Comparison of ENCODE assay signal across 22 cellular contexts in the genomic region with DNA sequence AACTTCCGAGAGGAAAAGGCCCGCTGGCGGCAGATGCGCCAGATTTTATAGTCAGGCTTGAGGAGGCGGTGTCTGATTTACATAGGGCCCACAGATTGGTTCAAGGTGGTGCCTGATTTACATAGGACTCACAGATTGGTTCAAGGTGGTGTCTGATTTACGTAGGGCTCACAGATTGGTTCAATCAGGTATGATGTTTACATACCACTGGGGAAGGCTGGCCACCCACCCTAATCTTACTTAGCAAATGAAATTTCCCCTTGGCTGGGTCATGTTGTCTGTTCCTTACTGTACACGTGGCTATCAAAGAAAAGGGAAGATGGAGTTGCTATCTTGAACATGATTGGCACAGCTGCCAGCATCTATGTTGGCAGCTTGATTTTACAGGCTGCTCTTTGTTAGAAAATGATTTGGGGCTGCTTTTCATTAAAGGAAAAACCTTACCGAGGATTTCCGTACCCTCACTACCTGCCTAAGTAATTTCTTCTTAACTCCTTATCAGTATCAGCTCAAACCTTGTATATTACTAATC.
DNase-seq lines count a peak whose midpoint lies in the region; ATAC-seq and TF ChIP-seq lines count a peak whose summit lies in the region.
"Had no signal": no experiment of that assay in that cellular context is flagged by ENCODE, and none has a peak within 500 bp of the region (broad histone marks: within the 10 kb centered on the region; RNA-seq: fewer than 3 reads in every experiment).

No MANE protein-coding gene starts in this region.

- CTCF ChIA-PET in A673 (lab: Charles Lee), result no interaction called here
- CTCF ChIA-PET in WTC11 (lab: Charles Lee), result no interaction called here

- BruUV-seq in A673 (replicated peaks; lab: Mats Ljungman, UMichigan), result no TSS peak

- POLR2A ChIA-PET in A673 (lab: Charles Lee; ENCODE audit: low non-redundant PET), result interaction anchor here (0.6 kb wide), 1 partner anchor 1330 kb away, joined by 3 read pairs; no protein-coding TSS in a partner anchor
- POLR2A ChIA-PET in WTC11 (lab: Charles Lee), result interaction anchor here (0.7 kb wide), 1 partner anchor 271 kb away, joined by 3 read pairs; no protein-coding TSS in a partner anchor

- no peaks in the 10 kb centered on the region for H3K4me1 ChIP-seq in A673 (ENCODE audit: insufficient read depth, low read length, poor library complexity, severe bottlenecking)
- H3K4me1 ChIP-seq: esophagus squamous epithelium, vagina had no signal

- H3K27me3 ChIP-seq in A673 (replicated peaks; ENCODE audit: insufficient read depth, low read depth, low read length, poor library complexity), result peaks cover 2% of the 10 kb centered on the region
- H3K27me3 ChIP-seq: vagina had no signal

- H3K9me3 Mint-ChIP-seq in WTC11, result no peaks in the 10 kb centered on the region
- H3K9me3 Mint-ChIP-seq: natural killer cell had no signal

- intact Hi-C loops in A673 (cut with micrococcal nuclease; ENCODE audit: unreplicated experiment), result no loop called here

- H3K4me1 Mint-ChIP-seq in WTC11, result 0 out of 2 replicates have a peak, but pooled peaks cover 3% of the 10 kb centered on the region
- H3K4me1 Mint-ChIP-seq: natural killer cell had no signal

- H3K27ac ChIP-seq in A673 (ENCODE audit: low read depth, low read length, poor library complexity, severe bottlenecking), result no peak overlapping the region
- H3K27ac ChIP-seq: esophagus squamous epithelium, GM23248, skin epidermis, vagina had no signal

- H3K36me3 Mint-ChIP-seq in WTC11, result no peaks in the 10 kb centered on the region
- H3K36me3 Mint-ChIP-seq: natural killer cell had no signal

- H3K27me3 Mint-ChIP-seq in WTC11 (ENCODE audit: low read depth), result no peaks in the 10 kb centered on the region; the same call in 1 of the 2 replicates

- ATAC-seq in WTC11 (peak; percentile 89), GM21717 (IDR thresholded peaks at IDR 0.05; ENCODE audit: unreplicated experiment) (no peak), HG02852 (IDR thresholded peaks at IDR 0.05; ENCODE audit: unreplicated experiment) (no peak)
- ATAC-seq: natural killer cell, T-helper 17 cell had no signal

- DNase-seq in A673 (ENCODE audit: low spot score) (peak; percentile 82), H4 (ENCODE audit: low spot score) (peak; percentile 76), NCI-H460 (ENCODE audit: extremely low read depth, low read depth) (peak; percentile 37), WTC11 (ENCODE audit: low spot score) (peak; percentile 21), DMS153 treated with DMSO at 0.1 percent for 48 hours (lab: John Stamatoyannopoulos, UW; ENCODE audit: unreplicated experiment) (no peak), kidney tubule cell (ENCODE audit: low spot score) (no peak)
- DNase-seq: activated CD4-positive, CD25-positive, alpha-beta regulatory T cell treated with anti-CD3 and anti-CD28 coated beads, Interleukin-2, amount 50 U/mL, for 72 hours; activated gamma-delta T cell; amniotic stem cell; central memory CD4-positive, alpha-beta T cell; effector CD8-positive, alpha-beta T cell; esophagus squamous epithelium; GM23248; kidney; mesenchymal stem cell; natural killer cell; stimulated activated CD4-positive, alpha-beta T cell treated with anti-CD3 and anti-CD28 coated beads, Interleukin-4, amount 100 ng/mL, for 1 hour; T-helper 17 cell had no signal

- no peaks in the 10 kb centered on the region for H3K36me3 ChIP-seq in A673 (ENCODE audit: insufficient read depth, low read length, poor library complexity, severe bottlenecking)
- H3K36me3 ChIP-seq: esophagus squamous epithelium, vagina had no signal

- H3K27ac Mint-ChIP-seq in WTC11, result no peak overlapping the region
- H3K27ac Mint-ChIP-seq: natural killer cell, T-helper 17 cell had no signal

- no peak overlapping the region for H3K4me3 Mint-ChIP-seq in WTC11
- H3K4me3 Mint-ChIP-seq: natural killer cell, T-helper 17 cell had no signal

- H3K4me3 ChIP-seq in A673 (ENCODE audit: low read depth, low read length, poor library complexity, severe bottlenecking), result no peak overlapping the region
- H3K4me3 ChIP-seq: esophagus squamous epithelium, GM23248, skin epidermis, vagina had no signal

- H3K9me3 ChIP-seq in A673 (ENCODE audit: low read depth, low read length, poor library complexity, severe bottlenecking), result no peaks in the 10 kb centered on the region
- H3K9me3 ChIP-seq: esophagus squamous epithelium, vagina had no signal

- no peak for TF ChIP-seq CTCF in A673 (conservative IDR thresholded peaks at IDR 0.05; ENCODE audit: low read depth, low read length)
- TF ChIP-seq CTCF in WTC11 (IDR thresholded peaks at IDR 0.05), result no peak

TF ChIP-seq in WTC11, 78 proteins besides CTCF, POLR2A, EP300 and RAD21:
- TF ChIP-seq, protein P1, sequence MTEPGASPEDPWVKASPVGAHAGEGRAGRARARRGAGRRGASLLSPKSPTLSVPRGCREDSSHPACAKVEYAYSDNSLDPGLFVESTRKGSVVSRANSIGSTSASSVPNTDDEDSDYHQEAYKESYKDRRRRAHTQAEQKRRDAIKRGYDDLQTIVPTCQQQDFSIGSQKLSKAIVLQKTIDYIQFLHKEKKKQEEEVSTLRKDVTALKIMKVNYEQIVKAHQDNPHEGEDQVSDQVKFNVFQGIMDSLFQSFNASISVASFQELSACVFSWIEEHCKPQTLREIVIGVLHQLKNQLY (CRISPR knock-in tag; IDR thresholded peaks at IDR 0.05), result no peak
- TF ChIP-seq, protein P2, sequence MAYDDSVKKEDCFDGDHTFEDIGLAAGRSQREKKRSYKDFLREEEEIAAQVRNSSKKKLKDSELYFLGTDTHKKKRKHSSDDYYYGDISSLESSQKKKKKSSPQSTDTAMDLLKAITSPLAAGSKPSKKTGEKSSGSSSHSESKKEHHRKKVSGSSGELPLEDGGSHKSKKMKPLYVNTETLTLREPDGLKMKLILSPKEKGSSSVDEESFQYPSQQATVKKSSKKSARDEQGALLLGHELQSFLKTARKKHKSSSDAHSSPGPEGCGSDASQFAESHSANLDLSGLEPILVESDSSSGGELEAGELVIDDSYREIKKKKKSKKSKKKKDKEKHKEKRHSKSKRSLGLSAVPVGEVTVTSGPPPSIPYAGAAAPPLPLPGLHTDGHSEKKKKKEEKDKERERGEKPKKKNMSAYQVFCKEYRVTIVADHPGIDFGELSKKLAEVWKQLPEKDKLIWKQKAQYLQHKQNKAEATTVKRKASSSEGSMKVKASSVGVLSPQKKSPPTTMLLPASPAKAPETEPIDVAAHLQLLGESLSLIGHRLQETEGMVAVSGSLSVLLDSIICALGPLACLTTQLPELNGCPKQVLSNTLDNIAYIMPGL (CRISPR knock-in tag; IDR thresholded peaks at IDR 0.05), result no peak
- no peak for TF ChIP-seq TP53 (CRISPR knock-in tag; IDR thresholded peaks at IDR 0.05)

Comparison
In these comparisons a context has a peak if more than half of its experiments do, and no peak if none do; other contexts are left out.
1. DNase-seq: peak in A673 (single experiment), H4 (single experiment), NCI-H460 (single experiment) and WTC11 (single experiment); none in DMS153 treated with DMSO at 0.1 percent for 48 hours (single experiment) and kidney tubule cell (single experiment).